In genomic region chr4:122854444-122854843, GRCh38 we compare ENCODE assay signal across 12 cellular contexts. TPM values are rescaled to one million over a fixed set of nuclear protein-coding genes. Genes with fewer than 3 reads are reported as not detected.
A peak's percentile ranks its signal among the peaks of the same experiment; 100 is the strongest.
DNase-seq lines count a peak whose midpoint lies in the region; ATAC-seq and TF ChIP-seq lines count a peak whose summit lies in the region.
"Had no signal": no experiment of that assay in that cellular context is flagged by ENCODE, and none has a peak within 500 bp of the region (broad histone marks: within the 10 kb centered on the region; RNA-seq: fewer than 3 reads in every experiment).

No MANE protein-coding gene starts in this region.

- H3K4me1 ChIP-seq in esophagus squamous epithelium (peaks cover 0 to 45% (median 10%) of the 10 kb centered on the region in 3 donors), mucosa of descending colon (ENCODE audit: low read depth) (no peaks in the 10 kb centered on the region), tibial artery (peaks cover 0 to 74% (median 40%) of the 10 kb centered on the region in 4 donors)

- DNase-seq in RPMI7951 (ENCODE audit: low read depth), result peak; percentile 28
- DNase-seq in esophagus squamous epithelium (lab: John Stamatoyannopoulos, UW), result no peak
- peak in 1 of 3 donors; percentile 12 for DNase-seq in mucosa of descending colon
- DNase-seq in tibial artery, result peak in 1 of 2 donors; percentile 68
- DNase-seq in effector CD8-positive, alpha-beta T cell (lab: John Stamatoyannopoulos, UW), result no peak
- DNase-seq in NCI-H2227 (lab: John Stamatoyannopoulos, UW; ENCODE audit: unreplicated experiment), result no peak
- DNase-seq: NCI-H226; stimulated activated CD4-positive, alpha-beta T cell treated with anti-CD3 and anti-CD28 coated beads, Interleukin-2, amount 100 ng/mL, for 48 hours; SW 1271 had no signal

- H3K27ac ChIP-seq in esophagus squamous epithelium, result peak overlapping the region; percentile 28 to 69 (median 64)
- peak overlapping the region; percentile 70 to 83 for H3K27ac ChIP-seq in tibial artery
- H3K27ac ChIP-seq: cardiac muscle cell had no signal

- H3K9me3 ChIP-seq in esophagus squamous epithelium (no peaks in the 10 kb centered on the region), mucosa of descending colon (no peaks in the 10 kb centered on the region), tibial artery (no peaks in the 10 kb centered on the region)

- ATAC-seq in mucosa of descending colon, result peak; percentile 9
- ATAC-seq in HG03280 (IDR thresholded peaks at IDR 0.05; ENCODE audit: unreplicated experiment), result no peak
- ATAC-seq in GM21447 (IDR thresholded peaks at IDR 0.05; ENCODE audit: unreplicated experiment), result no peak

- TF ChIP-seq POLR2A in esophagus squamous epithelium (IDR thresholded peaks at IDR 0.05), result no peak

- WGBS in esophagus squamous epithelium, 2 donors, result 33 to 51% methylated on average over 5 to 6 of the region's 6 CpGs

- TF ChIP-seq CTCF in esophagus squamous epithelium (IDR thresholded peaks at IDR 0.05) (no peak), mucosa of descending colon (IDR thresholded peaks at IDR 0.05) (no peak), tibial artery (IDR thresholded peaks at IDR 0.05) (no peak)

- H3K4me3 ChIP-seq in esophagus squamous epithelium (peak overlapping the region in 1 of 4 donors; percentile 47), mucosa of descending colon (no peak overlapping the region), tibial artery (peak overlapping the region; percentile 25 to 35)
- H3K4me3 ChIP-seq: cardiac muscle cell had no signal

- H3K36me3 ChIP-seq in esophagus squamous epithelium, result no peaks in the 10 kb centered on the region
- no peaks in the 10 kb centered on the region for H3K36me3 ChIP-seq in mucosa of descending colon (ENCODE audit: low read depth)
- no peaks in the 10 kb centered on the region for H3K36me3 ChIP-seq in tibial artery
- H3K36me3 ChIP-seq: cardiac muscle cell had no signal

- H3K27me3 ChIP-seq in esophagus squamous epithelium, result no peaks in the 10 kb centered on the region
- no peaks in the 10 kb centered on the region for H3K27me3 ChIP-seq in tibial artery
- H3K27me3 ChIP-seq: cardiac muscle cell had no signal

- intact Hi-C loops in esophagus squamous epithelium (cut with DNase I), result no loop called here
- intact Hi-C loops in mucosa of descending colon (cut with DNase I, micrococcal nuclease), result no loop called here
- intact Hi-C loops in tibial artery (cut with DNase I; ENCODE audit: low total_unique reads), result no loop called here

RNA-seq across cellular contexts. Expression of gene FGF2, which starts 27.8 kb away (rescaled TPM):
- total RNA-seq in RPMI7951 (2014; rRNA removed; shearing (Covaris generic)), result 3.3 and 4.1 TPM in 2 replicates
- 1 to 10 TPM in 2 of 4 donors, under 1 TPM in 2; 0.53 to 7.0 (median 3.5) TPM for total RNA-seq in esophagus squamous epithelium
- 10 to 100 TPM in 1 of 3 donors, 1 to 10 TPM in 2; 1.3 to 45.0 (median 2.4) TPM for total RNA-seq in mucosa of descending colon
